In the genomic region with DNA sequence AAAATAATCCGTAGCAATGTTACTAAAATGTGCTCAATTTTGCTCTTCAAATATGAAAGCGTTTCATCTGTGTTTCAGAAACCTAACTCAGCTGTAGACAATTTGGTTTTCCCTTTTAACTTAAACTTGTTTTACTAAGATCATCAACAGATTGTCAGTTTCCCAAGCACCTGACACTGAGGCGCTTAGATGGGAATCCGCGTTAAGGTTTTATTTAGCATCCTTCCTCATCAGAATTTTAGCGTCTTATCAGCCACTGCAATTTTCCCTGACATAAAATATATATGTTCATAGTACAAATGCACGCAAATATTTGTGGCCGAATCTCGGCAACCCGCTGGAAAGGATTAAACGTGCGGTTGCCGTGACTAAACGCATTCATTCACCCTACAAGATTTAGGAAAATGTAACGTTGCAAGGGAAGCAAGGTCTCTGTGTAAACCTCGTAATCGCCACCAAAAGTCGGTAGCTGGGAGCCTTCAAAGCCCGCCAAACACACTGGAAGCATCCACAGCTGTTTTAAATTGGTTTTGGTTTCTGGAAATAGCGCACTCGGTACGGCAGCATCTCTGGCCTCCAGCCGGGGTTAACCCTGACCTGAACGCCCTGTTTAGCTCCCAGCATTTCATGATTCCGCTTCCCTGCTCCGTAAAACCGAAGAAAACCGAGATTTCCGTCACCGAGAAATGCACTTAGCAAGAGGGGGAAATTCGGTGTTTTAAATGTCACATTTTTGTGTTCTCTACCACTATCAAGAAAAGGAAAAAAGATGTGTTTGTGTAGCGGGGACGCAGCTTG, we compare ENCODE assay signal across 1 cellular context.
TF ChIP-seq lines count a peak whose summit lies in the region.

No MANE protein-coding gene starts in this region.

TF ChIP-seq in GM23338, 12 proteins besides CTCF, POLR2A, EP300 and RAD21 (continued from another document):
- TF ChIP-seq, protein P1, sequence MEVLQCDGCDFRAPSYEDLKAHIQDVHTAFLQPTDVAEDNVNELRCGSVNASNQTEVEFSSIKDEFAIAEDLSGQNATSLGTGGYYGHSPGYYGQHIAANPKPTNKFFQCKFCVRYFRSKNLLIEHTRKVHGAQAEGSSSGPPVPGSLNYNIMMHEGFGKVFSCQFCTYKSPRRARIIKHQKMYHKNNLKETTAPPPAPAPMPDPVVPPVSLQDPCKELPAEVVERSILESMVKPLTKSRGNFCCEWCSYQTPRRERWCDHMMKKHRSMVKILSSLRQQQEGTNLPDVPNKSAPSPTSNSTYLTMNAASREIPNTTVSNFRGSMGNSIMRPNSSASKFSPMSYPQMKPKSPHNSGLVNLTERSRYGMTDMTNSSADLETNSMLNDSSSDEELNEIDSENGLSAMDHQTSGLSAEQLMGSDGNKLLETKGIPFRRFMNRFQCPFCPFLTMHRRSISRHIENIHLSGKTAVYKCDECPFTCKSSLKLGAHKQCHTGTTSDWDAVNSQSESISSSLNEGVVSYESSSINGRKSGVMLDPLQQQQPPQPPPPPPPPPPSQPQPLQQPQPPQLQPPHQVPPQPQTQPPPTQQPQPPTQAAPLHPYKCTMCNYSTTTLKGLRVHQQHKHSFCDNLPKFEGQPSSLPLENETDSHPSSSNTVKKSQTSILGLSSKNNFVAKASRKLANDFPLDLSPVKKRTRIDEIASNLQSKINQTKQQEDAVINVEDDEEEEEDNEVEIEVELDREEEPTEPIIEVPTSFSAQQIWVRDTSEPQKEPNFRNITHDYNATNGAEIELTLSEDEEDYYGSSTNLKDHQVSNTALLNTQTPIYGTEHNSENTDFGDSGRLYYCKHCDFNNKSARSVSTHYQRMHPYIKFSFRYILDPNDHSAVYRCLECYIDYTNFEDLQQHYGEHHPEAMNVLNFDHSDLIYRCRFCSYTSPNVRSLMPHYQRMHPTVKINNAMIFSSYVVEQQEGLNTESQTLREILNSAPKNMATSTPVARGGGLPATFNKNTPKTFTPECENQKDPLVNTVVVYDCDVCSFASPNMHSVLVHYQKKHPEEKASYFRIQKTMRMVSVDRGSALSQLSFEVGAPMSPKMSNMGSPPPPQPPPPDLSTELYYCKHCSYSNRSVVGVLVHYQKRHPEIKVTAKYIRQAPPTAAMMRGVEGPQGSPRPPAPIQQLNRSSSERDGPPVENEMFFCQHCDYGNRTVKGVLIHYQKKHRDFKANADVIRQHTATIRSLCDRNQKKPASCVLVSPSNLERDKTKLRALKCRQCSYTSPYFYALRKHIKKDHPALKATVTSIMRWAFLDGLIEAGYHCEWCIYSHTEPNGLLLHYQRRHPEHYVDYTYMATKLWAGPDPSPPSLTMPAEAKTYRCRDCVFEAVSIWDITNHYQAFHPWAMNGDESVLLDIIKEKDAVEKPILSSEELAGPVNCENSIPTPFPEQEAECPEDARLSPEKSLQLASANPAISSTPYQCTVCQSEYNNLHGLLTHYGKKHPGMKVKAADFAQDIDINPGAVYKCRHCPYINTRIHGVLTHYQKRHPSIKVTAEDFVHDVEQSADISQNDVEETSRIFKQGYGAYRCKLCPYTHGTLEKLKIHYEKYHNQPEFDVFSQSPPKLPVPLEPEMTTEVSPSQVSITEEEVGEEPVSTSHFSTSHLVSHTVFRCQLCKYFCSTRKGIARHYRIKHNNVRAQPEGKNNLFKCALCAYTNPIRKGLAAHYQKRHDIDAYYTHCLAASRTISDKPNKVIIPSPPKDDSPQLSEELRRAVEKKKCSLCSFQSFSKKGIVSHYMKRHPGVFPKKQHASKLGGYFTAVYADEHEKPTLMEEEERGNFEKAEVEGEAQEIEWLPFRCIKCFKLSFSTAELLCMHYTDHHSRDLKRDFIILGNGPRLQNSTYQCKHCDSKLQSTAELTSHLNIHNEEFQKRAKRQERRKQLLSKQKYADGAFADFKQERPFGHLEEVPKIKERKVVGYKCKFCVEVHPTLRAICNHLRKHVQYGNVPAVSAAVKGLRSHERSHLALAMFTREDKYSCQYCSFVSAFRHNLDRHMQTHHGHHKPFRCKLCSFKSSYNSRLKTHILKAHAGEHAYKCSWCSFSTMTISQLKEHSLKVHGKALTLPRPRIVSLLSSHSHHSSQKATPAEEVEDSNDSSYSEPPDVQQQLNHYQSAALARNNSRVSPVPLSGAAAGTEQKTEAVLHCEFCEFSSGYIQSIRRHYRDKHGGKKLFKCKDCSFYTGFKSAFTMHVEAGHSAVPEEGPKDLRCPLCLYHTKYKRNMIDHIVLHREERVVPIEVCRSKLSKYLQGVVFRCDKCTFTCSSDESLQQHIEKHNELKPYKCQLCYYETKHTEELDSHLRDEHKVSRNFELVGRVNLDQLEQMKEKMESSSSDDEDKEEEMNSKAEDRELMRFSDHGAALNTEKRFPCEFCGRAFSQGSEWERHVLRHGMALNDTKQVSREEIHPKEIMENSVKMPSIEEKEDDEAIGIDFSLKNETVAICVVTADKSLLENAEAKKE (CRISPR knock-in tag; IDR thresholded peaks at IDR 0.05): no peak
- no peak for TF ChIP-seq STAT1 (IDR thresholded peaks at IDR 0.05; ENCODE audit: unreplicated experiment)
- TF ChIP-seq, protein P2, sequence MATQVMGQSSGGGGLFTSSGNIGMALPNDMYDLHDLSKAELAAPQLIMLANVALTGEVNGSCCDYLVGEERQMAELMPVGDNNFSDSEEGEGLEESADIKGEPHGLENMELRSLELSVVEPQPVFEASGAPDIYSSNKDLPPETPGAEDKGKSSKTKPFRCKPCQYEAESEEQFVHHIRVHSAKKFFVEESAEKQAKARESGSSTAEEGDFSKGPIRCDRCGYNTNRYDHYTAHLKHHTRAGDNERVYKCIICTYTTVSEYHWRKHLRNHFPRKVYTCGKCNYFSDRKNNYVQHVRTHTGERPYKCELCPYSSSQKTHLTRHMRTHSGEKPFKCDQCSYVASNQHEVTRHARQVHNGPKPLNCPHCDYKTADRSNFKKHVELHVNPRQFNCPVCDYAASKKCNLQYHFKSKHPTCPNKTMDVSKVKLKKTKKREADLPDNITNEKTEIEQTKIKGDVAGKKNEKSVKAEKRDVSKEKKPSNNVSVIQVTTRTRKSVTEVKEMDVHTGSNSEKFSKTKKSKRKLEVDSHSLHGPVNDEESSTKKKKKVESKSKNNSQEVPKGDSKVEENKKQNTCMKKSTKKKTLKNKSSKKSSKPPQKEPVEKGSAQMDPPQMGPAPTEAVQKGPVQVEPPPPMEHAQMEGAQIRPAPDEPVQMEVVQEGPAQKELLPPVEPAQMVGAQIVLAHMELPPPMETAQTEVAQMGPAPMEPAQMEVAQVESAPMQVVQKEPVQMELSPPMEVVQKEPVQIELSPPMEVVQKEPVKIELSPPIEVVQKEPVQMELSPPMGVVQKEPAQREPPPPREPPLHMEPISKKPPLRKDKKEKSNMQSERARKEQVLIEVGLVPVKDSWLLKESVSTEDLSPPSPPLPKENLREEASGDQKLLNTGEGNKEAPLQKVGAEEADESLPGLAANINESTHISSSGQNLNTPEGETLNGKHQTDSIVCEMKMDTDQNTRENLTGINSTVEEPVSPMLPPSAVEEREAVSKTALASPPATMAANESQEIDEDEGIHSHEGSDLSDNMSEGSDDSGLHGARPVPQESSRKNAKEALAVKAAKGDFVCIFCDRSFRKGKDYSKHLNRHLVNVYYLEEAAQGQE (IDR thresholded peaks at IDR 0.05; ENCODE audit: unreplicated experiment): no peak
- TF ChIP-seq CREB1 (CRISPR knock-in tag; IDR thresholded peaks at IDR 0.05; ENCODE audit: low read depth): no peak
- TF ChIP-seq ZNF114 (CRISPR knock-in tag; IDR thresholded peaks at IDR 0.05): no peak
- TF ChIP-seq ZNF331 (CRISPR knock-in tag; IDR thresholded peaks at IDR 0.05; ENCODE audit: low read depth): no peak
- TF ChIP-seq EZH2phosphoT487 (IDR thresholded peaks at IDR 0.05; ENCODE audit: unreplicated experiment): no peak
- TF ChIP-seq POLR2AphosphoS5 (IDR thresholded peaks at IDR 0.05; ENCODE audit: low read depth): no peak
- no peak for TF ChIP-seq JUNB (IDR thresholded peaks at IDR 0.05; ENCODE audit: unreplicated experiment)
